8 cellular contexts compared by ENCODE assay signal in genomic region chr1:206685749-206686485, GRCh38. TPM values are rescaled to one million over a fixed set of nuclear protein-coding genes. Genes with fewer than 3 reads are reported as not detected.
DNase-seq lines count a peak whose midpoint lies in the region; ATAC-seq and TF ChIP-seq lines count a peak whose summit lies in the region.

No MANE protein-coding gene starts in this region.

- ATAC-seq in activated CD4-positive, CD25-positive, alpha-beta regulatory T cell treated with anti-CD3 and anti-CD28 coated beads, Interleukin-2, amount 50 U/mL, for 24 hours = peak; percentile 47 to 49
- ATAC-seq in HG03442 (IDR thresholded peaks at IDR 0.05; ENCODE audit: unreplicated experiment) = peak; percentile 16
- ATAC-seq in body of pancreas = peak; percentile 71

- intact Hi-C loops in body of pancreas (cut with DNase I) = no loop called here

- no peak for DNase-seq in activated CD4-positive, CD25-positive, alpha-beta regulatory T cell (lab: John Stamatoyannopoulos, UW)
- DNase-seq in SKM-1 treated with dmso at 0.1 percent for 144 hours (lab: John Stamatoyannopoulos, UW; ENCODE audit: unreplicated experiment) (peak; percentile 90), body of pancreas (peak; percentile 55 to 80 (median 62)), cerebellum (ENCODE audit: low spot score) (no peak)

- TF ChIP-seq POLR2A in body of pancreas (IDR thresholded peaks at IDR 0.05) = peak; percentile 41 to 77 (median 73)

- H3K4me1 ChIP-seq in body of pancreas (peaks cover 53% of the 10 kb centered on the region), skeletal muscle satellite cell (ENCODE audit: control insufficient read depth, insufficient read depth, low read length) (peaks cover 28% of the 10 kb centered on the region)

- H3K27me3 ChIP-seq in body of pancreas (no peaks in the 10 kb centered on the region), skeletal muscle satellite cell (ENCODE audit: control insufficient read depth, insufficient read depth, low read length) (peaks cover 8% of the 10 kb centered on the region)

- H3K9me3 ChIP-seq in body of pancreas (no peaks in the 10 kb centered on the region), skeletal muscle satellite cell (replicated peaks; ENCODE audit: low read length) (no peaks in the 10 kb centered on the region)

- no peak for TF ChIP-seq CTCF in body of pancreas (IDR thresholded peaks at IDR 0.05)

- H3K4me2 ChIP-seq in skeletal muscle satellite cell (ENCODE audit: low read length) = peak overlapping the region; percentile 88

- H3K27ac ChIP-seq in body of pancreas = peak overlapping the region; percentile 92 to 96 (median 95)

- 0 to 1% methylated on average over 22 to 49 of the region's 49 CpGs for WGBS in body of pancreas, 2 donors

- H3K36me3 ChIP-seq in body of pancreas (replicated peaks in 1 of 2; ENCODE audit: insufficient read depth in 1 of 2, low read depth in 2 of 2) = no peaks in the 10 kb centered on the region
- no peaks in the 10 kb centered on the region for H3K36me3 ChIP-seq in skeletal muscle satellite cell (ENCODE audit: insufficient read depth, low read length)

- H3K4me3 ChIP-seq in body of pancreas = peak overlapping the region; percentile 67 to 76
- H3K4me3 ChIP-seq in iPS-11a (ENCODE audit: low read depth, low read length) = peak overlapping the region; percentile 78
- H3K4me3 ChIP-seq in skeletal muscle satellite cell (ENCODE audit: low read length) = peak overlapping the region; percentile 89

- H3K9ac ChIP-seq in skeletal muscle satellite cell (ENCODE audit: low read depth, low read length) = peak overlapping the region; percentile 96

RNA-seq across cellular contexts. Expression of gene MAPKAPK2, which starts 1.2 kb away (rescaled TPM):
- total RNA-seq in body of pancreas (10 to 100 TPM; 29.1 to 46.5 TPM), cerebellum (14.6 TPM)
- 20.8 and 29.5 TPM in 2 replicates for total RNA-seq in skeletal muscle satellite cell (2012; rRNA removed)

RNA-seq across cellular contexts. Expression of gene DYRK3, which starts 50.6 kb away (rescaled TPM):
- total RNA-seq in body of pancreas = 1 to 10 TPM; 1.6 to 4.7 TPM
- 21.6 and 38.0 TPM in 2 replicates for total RNA-seq in skeletal muscle satellite cell (2012; rRNA removed)
- 24.5 TPM for total RNA-seq in cerebellum

Comparison
In these comparisons a context has a peak if more than half of its experiments do, and no peak if none do; other contexts are left out.
1. ATAC-seq: peak in every context shown above with its lines; median percentile 71 in body of pancreas; 48 in activated CD4-positive, CD25-positive, alpha-beta regulatory T cell treated with anti-CD3 and anti-CD28 coated beads, Interleukin-2, amount 50 U/mL, for 24 hours; 16 in HG03442.
2. DNase-seq: peak in SKM-1 treated with dmso at 0.1 percent for 144 hours (single experiment) and body of pancreas (4 of 4); none in activated CD4-positive, CD25-positive, alpha-beta regulatory T cell (0 of 4) and cerebellum (single experiment).
3. Peak in every context shown above with its lines, with median percentiles within 50 percentile points of each other: H3K4me3 ChIP-seq.